8 cellular contexts compared by ENCODE assay signal in the genomic region with DNA sequence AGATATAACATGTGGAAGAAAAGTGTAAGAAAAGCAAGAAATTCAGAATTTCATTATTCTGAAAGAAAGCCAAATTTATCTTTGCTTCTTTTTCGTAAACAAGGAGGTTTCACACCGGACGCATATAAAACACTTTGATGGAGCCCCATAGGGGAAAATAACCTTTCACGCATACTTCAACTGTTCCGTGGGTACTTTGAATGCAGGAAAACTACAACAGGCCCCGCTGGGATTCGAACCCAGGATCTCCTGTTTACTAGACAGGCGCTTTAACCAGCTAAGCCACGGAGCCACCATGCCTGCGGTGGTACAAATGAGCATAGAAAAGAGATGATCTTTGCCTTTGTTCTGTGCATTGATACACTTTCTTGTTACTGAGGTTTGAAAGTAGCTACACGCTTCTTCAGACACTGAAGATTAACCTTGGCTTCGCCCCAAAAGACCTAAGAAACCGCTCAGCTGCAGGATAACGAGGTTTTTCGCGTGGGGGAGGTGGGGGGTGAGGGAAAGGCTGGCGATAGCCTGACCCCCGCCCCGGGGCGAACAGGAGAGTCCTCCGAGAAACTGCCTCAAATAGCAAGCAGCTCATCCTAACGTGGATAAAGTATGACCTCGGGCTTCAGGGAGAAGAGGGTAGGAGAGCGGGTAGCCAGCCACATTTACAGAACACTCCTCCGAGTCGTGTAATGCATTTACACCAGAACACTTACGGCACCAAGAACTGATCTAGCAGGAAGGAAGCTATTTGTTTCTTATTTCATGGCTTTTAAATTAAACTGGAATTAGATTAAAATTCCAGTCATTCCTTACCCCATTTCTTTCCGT. TPM values are rescaled to one million over a fixed set of nuclear protein-coding genes. Genes with fewer than 3 reads are reported as not detected.
DNase-seq lines count a peak whose midpoint lies in the region; ATAC-seq and FAIRE-seq lines count a peak whose summit lies in the region.

No MANE protein-coding gene starts in this region.

- peaks cover 7 to 13% of the 10 kb centered on the region in 2 donors for H3K27me3 Mint-ChIP-seq in effector memory CD8-positive, alpha-beta T cell
- H3K27me3 Mint-ChIP-seq in memory B cell = no peaks in the 10 kb centered on the region

- peak; percentile 98 for DNase-seq in HT-29 (ENCODE audit: low spot score)
- DNase-seq in NK-92 (lab: John Stamatoyannopoulos, UW; ENCODE audit: unreplicated experiment) = peak; percentile 54
- DNase-seq in activated CD8-positive, alpha-beta memory T cell treated with anti-CD3 and anti-CD28 coated beads for 24 hours = peak; percentile 100
- DNase-seq in effector memory CD8-positive, alpha-beta T cell = peak; percentile 92 to 95 (median 94)
- peak; percentile 93 to 94 for DNase-seq in memory B cell (ENCODE audit: low spot score in 2 of 2)
- DNase-seq in stimulated activated CD8-positive, alpha-beta memory T cell treated with anti-CD3 and anti-CD28 coated beads, Interleukin-12 subunit alpha, Interleukin-12 subunit beta, amount 100 ng/mL, for 1 hour (ENCODE audit: low read depth) = peak; percentile 94

- peaks cover 46% of the 10 kb centered on the region for H3K36me3 Mint-ChIP-seq in effector memory CD8-positive, alpha-beta T cell (ENCODE audit: insufficient read depth)
- no peaks in the 10 kb centered on the region for H3K36me3 Mint-ChIP-seq in memory B cell

- FAIRE-seq in G401.6 (lab: Jason Lieb, UNC) = peak; percentile 93

- peaks cover 0 to 3% of the 10 kb centered on the region in 2 donors for H3K9me3 Mint-ChIP-seq in effector memory CD8-positive, alpha-beta T cell
- no peaks in the 10 kb centered on the region for H3K9me3 Mint-ChIP-seq in memory B cell

- H3K27ac Mint-ChIP-seq in effector memory CD8-positive, alpha-beta T cell = peak overlapping the region; percentile 100
- peak overlapping the region; percentile 98 for H3K27ac Mint-ChIP-seq in memory B cell

- H3K4me1 Mint-ChIP-seq in effector memory CD8-positive, alpha-beta T cell (ENCODE audit: low read depth in 2 of 2) = peaks cover 42 to 46% of the 10 kb centered on the region in 2 donors
- peaks cover 30% of the 10 kb centered on the region for H3K4me1 Mint-ChIP-seq in memory B cell

- peak; percentile 46 for ATAC-seq in effector memory CD8-positive, alpha-beta T cell (replicated peaks)
- ATAC-seq in memory B cell (ENCODE audit: low read depth) (peak; percentile 38), GM19035 (IDR thresholded peaks at IDR 0.05; ENCODE audit: unreplicated experiment) (no peak)

- H3K4me3 Mint-ChIP-seq in effector memory CD8-positive, alpha-beta T cell = peak overlapping the region; percentile 100
- peak overlapping the region; percentile 95 for H3K4me3 Mint-ChIP-seq in memory B cell

RNA-seq across cellular contexts. Expression of a gene that starts 5.3 kb away (rescaled TPM):
- 23.6 and 26.3 TPM in 2 replicates for total RNA-seq in HT-29 (2014; rRNA removed; shearing (Covaris generic))

RNA-seq across cellular contexts. Expression of a gene that starts 32.8 kb away (rescaled TPM):
- total RNA-seq in HT-29 (2014; rRNA removed; shearing (Covaris generic)) = not detected in 2 replicates
